In genomic region chrX:154477891-154478477, GRCh38 we compare ENCODE assay signal across 8 cellular contexts. TPM values are rescaled to one million over a fixed set of nuclear protein-coding genes. Genes with fewer than 3 reads are reported as not detected.
A peak's percentile ranks its signal among the peaks of the same experiment; 100 is the strongest.
DNase-seq lines count a peak whose midpoint lies in the region; ATAC-seq and TF ChIP-seq lines count a peak whose summit lies in the region.

No MANE protein-coding gene starts in this region.

- H3K4me1 ChIP-seq in CD4-positive, CD25-positive, alpha-beta regulatory T cell (ENCODE audit: control insufficient read depth, insufficient read depth, low read length, poor library complexity, severe bottlenecking), result peaks cover 14% of the 10 kb centered on the region
- peaks cover 9% of the 10 kb centered on the region for H3K4me1 ChIP-seq in effector memory CD4-positive, alpha-beta T cell (ENCODE audit: control insufficient read depth, insufficient read depth, low read length, poor library complexity, severe bottlenecking)
- H3K4me1 ChIP-seq in neuron (ENCODE audit: insufficient read depth, low read length), result peaks cover 6% of the 10 kb centered on the region

- no peaks in the 10 kb centered on the region for H3K36me3 ChIP-seq in CD4-positive, CD25-positive, alpha-beta regulatory T cell (ENCODE audit: control insufficient read depth, insufficient read depth, low read length)
- H3K36me3 ChIP-seq in effector memory CD4-positive, alpha-beta T cell (ENCODE audit: control insufficient read depth, insufficient read depth, low read length), result no peaks in the 10 kb centered on the region
- H3K36me3 ChIP-seq in neuron (ENCODE audit: insufficient read depth, low read length), result peaks cover 1% of the 10 kb centered on the region

- no peak for DNase-seq in CD4-positive, CD25-positive, alpha-beta regulatory T cell
- DNase-seq in NB4 (ENCODE audit: low read depth) (no peak), NCI-H446 treated with DMSO at 0.1 percent for 48 hours (lab: John Stamatoyannopoulos, UW) (no peak), AG20443 (ENCODE audit: low spot score) (no peak), AG08395 (ENCODE audit: low spot score) (no peak)
- DNase-seq in effector memory CD4-positive, alpha-beta T cell, result no peak

- peak overlapping the region; percentile 35 for H3K4me3 ChIP-seq in CD4-positive, CD25-positive, alpha-beta regulatory T cell (ENCODE audit: low read depth, low read length)
- peak overlapping the region; percentile 74 for H3K4me3 ChIP-seq in NB4 (ENCODE audit: low read depth, low read length)
- H3K4me3 ChIP-seq in effector memory CD4-positive, alpha-beta T cell (ENCODE audit: insufficient read depth, low read depth, low read length, poor library complexity, severe bottlenecking), result peak overlapping the region; percentile 53
- H3K4me3 ChIP-seq in neuron (ENCODE audit: low read length), result peak overlapping the region; percentile 43

- H3K27ac Mint-ChIP-seq in CD4-positive, CD25-positive, alpha-beta regulatory T cell, result peak overlapping the region in 2 of 3 donors; percentile 79 to 80

- H3K9me3 Mint-ChIP-seq in CD4-positive, CD25-positive, alpha-beta regulatory T cell, result no peaks in the 10 kb centered on the region

- H3K27me3 Mint-ChIP-seq in CD4-positive, CD25-positive, alpha-beta regulatory T cell, result no peaks in the 10 kb centered on the region

- H2AFZ ChIP-seq in neuron (ENCODE audit: low read depth, low read length), result no peak overlapping the region

- peaks cover 0 to 28% (median 5%) of the 10 kb centered on the region in 4 donors for H3K4me1 Mint-ChIP-seq in CD4-positive, CD25-positive, alpha-beta regulatory T cell

- TF ChIP-seq POLR2A in NB4 (IDR thresholded peaks at IDR 0.05; ENCODE audit: extremely low read depth, insufficient read length), result no peak

- H3K27ac ChIP-seq in CD4-positive, CD25-positive, alpha-beta regulatory T cell (ENCODE audit: insufficient read depth, low read length, poor library complexity, severe bottlenecking), result peak overlapping the region; percentile 83
- H3K27ac ChIP-seq in effector memory CD4-positive, alpha-beta T cell (ENCODE audit: insufficient read depth, low read length, poor library complexity, severe bottlenecking), result peak overlapping the region; percentile 77

- H3K9me3 ChIP-seq in CD4-positive, CD25-positive, alpha-beta regulatory T cell (ENCODE audit: control insufficient read depth in 2 of 2, low read length in 2 of 2), result no peaks in the 10 kb centered on the region
- no peaks in the 10 kb centered on the region for H3K9me3 ChIP-seq in effector memory CD4-positive, alpha-beta T cell (ENCODE audit: control insufficient read depth, low read length)
- no peaks in the 10 kb centered on the region for H3K9me3 ChIP-seq in neuron (ENCODE audit: low read length)

- TF ChIP-seq CTCF in NB4 (IDR thresholded peaks at IDR 0.05; ENCODE audit: low read depth, low read length), result no peak

- H3K27me3 ChIP-seq in CD4-positive, CD25-positive, alpha-beta regulatory T cell (ENCODE audit: control insufficient read depth, insufficient read depth, low read length), result no peaks in the 10 kb centered on the region
- H3K27me3 ChIP-seq in effector memory CD4-positive, alpha-beta T cell (replicated peaks; ENCODE audit: control insufficient read depth, insufficient read depth, low read length, poor library complexity, severe bottlenecking), result no peaks in the 10 kb centered on the region
- H3K27me3 ChIP-seq in neuron (ENCODE audit: insufficient read depth, low read length), result no peaks in the 10 kb centered on the region

- H3K4me3 Mint-ChIP-seq in CD4-positive, CD25-positive, alpha-beta regulatory T cell, result peak overlapping the region; percentile 79 to 92 (median 84)

- no peaks in the 10 kb centered on the region for H3K36me3 Mint-ChIP-seq in CD4-positive, CD25-positive, alpha-beta regulatory T cell

- ATAC-seq in CD4-positive, CD25-positive, alpha-beta regulatory T cell (ENCODE audit: low read depth in 2 of 2), result no peak
- ATAC-seq in HG03095 (IDR thresholded peaks at IDR 0.05; ENCODE audit: unreplicated experiment), result no peak

RNA-seq across cellular contexts. Expression of gene LAGE3, which starts 1.1 kb away (rescaled TPM):
- 8.9 TPM for total RNA-seq in CD4-positive, CD25-positive, alpha-beta regulatory T cell
- 10 to 100 TPM; 39.5 to 47.9 (median 43.3) TPM for polyA plus RNA-seq in CD4-positive, CD25-positive, alpha-beta regulatory T cell

RNA-seq across cellular contexts. Expression of gene UBL4A, which starts 8.4 kb away (rescaled TPM):
- 12.5 TPM for total RNA-seq in CD4-positive, CD25-positive, alpha-beta regulatory T cell
- 10 to 100 TPM; 51.8 to 59.5 (median 55.0) TPM for polyA plus RNA-seq in CD4-positive, CD25-positive, alpha-beta regulatory T cell

RNA-seq across cellular contexts. Expression of gene SLC10A3, which starts 12.4 kb away (rescaled TPM):
- total RNA-seq in CD4-positive, CD25-positive, alpha-beta regulatory T cell, result 18.4 TPM
- 10 to 100 TPM; 32.8 to 40.2 (median 36.7) TPM for polyA plus RNA-seq in CD4-positive, CD25-positive, alpha-beta regulatory T cell

RNA-seq across cellular contexts. Expression of gene PLXNA3, which starts 19.9 kb away (rescaled TPM):
- total RNA-seq in CD4-positive, CD25-positive, alpha-beta regulatory T cell, result 64.6 TPM
- polyA plus RNA-seq in CD4-positive, CD25-positive, alpha-beta regulatory T cell, result 1 to 10 TPM in 1 of 4 donors, under 1 TPM in 3; 0.32 to 1.8 (median 0.34) TPM

RNA-seq across cellular contexts. Expression of gene FAM50A, which starts 34.0 kb away (rescaled TPM):
- total RNA-seq in CD4-positive, CD25-positive, alpha-beta regulatory T cell, result 55.1 TPM
- polyA plus RNA-seq in CD4-positive, CD25-positive, alpha-beta regulatory T cell, result 10 to 100 TPM; 33.7 to 52.5 (median 38.6) TPM
